ENCODE assay signal across 18 cellular contexts in genomic region chr1:200291106-200291505, GRCh38.
"Had no signal": no experiment of that assay in that cellular context is flagged by ENCODE, and none has a peak within 500 bp of the region (broad histone marks: within the 10 kb centered on the region; RNA-seq: fewer than 3 reads in every experiment).

No MANE protein-coding gene starts in this region.

- H3K27me3 ChIP-seq: SJCRH30 had no signal

- H3K9ac ChIP-seq: KMS-11 had no signal

- H3K4me3 ChIP-seq: SJCRH30 had no signal

- H3K36me3 ChIP-seq: SJCRH30 had no signal

- H3K4me1 ChIP-seq: SJCRH30 had no signal

- H3K9me3 ChIP-seq: SJCRH30 had no signal

- H3K27ac ChIP-seq: KMS-11, RWPE1, SJCRH30 had no signal

- DNase-seq: IMR-90, MV-4-11, NCI-H1048, NCI-H1105, NCI-H1436 treated with DMSO at 0.1 percent for 48 hours, NCI-H1694, NCI-H187 treated with DMSO at 0.1 percent for 48 hours, NCI-H2029 treated with DMSO at 0.1 percent for 48 hours, NCI-H2171, NCI-H226, NCI-H446, NCI-H510A, NCI-H524 treated with DMSO at 0.1 percent for 48 hours, NCI-H774, SHP77 treated with DMSO at 0.1 percent for 48 hours, SJCRH30 had no signal
